19 cellular contexts compared by ENCODE assay signal in genomic region chr2:52260904-52261303, GRCh38.
DNase-seq lines count a peak whose midpoint lies in the region; ATAC-seq, FAIRE-seq and TF ChIP-seq lines count a peak whose summit lies in the region.
"Had no signal": no experiment of that assay in that cellular context is flagged by ENCODE, and none has a peak within 500 bp of the region (broad histone marks: within the 10 kb centered on the region; RNA-seq: fewer than 3 reads in every experiment).

No MANE protein-coding gene starts in this region.

- H3K4me1 ChIP-seq in GM23338 (ENCODE audit: insufficient read depth) (peaks cover 24% of the 10 kb centered on the region; the same call in 1 of the 2 replicates), H1 (replicated peaks in 1 of 4; ENCODE audit: control insufficient read depth in 3 of 4, insufficient read depth in 4 of 4, low read length in 3 of 4) (0 out of 7 replicates have a peak, but pooled peaks cover 0 to 3% (median 0%) of the 10 kb centered on the region in 4 experiments), mesenchymal stem cell (ENCODE audit: control insufficient read depth, insufficient read depth, low read depth, low read length) (no peaks in the 10 kb centered on the region)
- H3K4me1 ChIP-seq: BLaER1, SJSA1 had no signal

- TF ChIP-seq RAD21 in H1 (IDR thresholded peaks at IDR 0.05 in 1 of 2, conservative IDR thresholded peaks at IDR 0.05 in 1 of 2; ENCODE audit: low read depth in 2 of 2, low read length in 2 of 2), result no peak

- H3K23ac ChIP-seq in H1 (ENCODE audit: insufficient read length) (peak overlapping the region; percentile 47), mesenchymal stem cell (ENCODE audit: low read length in 2 of 2) (no peak overlapping the region)

- H4K20me1 ChIP-seq in GM23338 (replicated peaks; ENCODE audit: insufficient read depth) (no peaks in the 10 kb centered on the region), H1 (replicated peaks in 1 of 2; ENCODE audit: control insufficient read depth in 1 of 2, insufficient read depth in 2 of 2, low read length in 2 of 2) (no peaks in the 10 kb centered on the region)
- H4K20me1 ChIP-seq: BLaER1 had no signal

- H2BK120ac ChIP-seq in H1 (replicated peaks; ENCODE audit: low read depth, low read length) (peak overlapping the region; percentile 72), mesenchymal stem cell (ENCODE audit: low read depth, low read length) (no peak overlapping the region)

- no peak for FAIRE-seq in H1 (lab: Jason Lieb, UNC)
- FAIRE-seq: GM12891, HTR-8/SVneo had no signal

- H3K4me1 Mint-ChIP-seq in GM23338 (peaks cover 12% of the 10 kb centered on the region), T-helper 17 cell (no peaks in the 10 kb centered on the region)

- H3K79me1 ChIP-seq in H1 (ENCODE audit: low read depth, low read length) (no peaks in the 10 kb centered on the region), mesenchymal stem cell (replicated peaks; ENCODE audit: low read length, poor library complexity, severe bottlenecking) (no peaks in the 10 kb centered on the region)

- H2BK20ac ChIP-seq in H1 (ENCODE audit: low read length), result no peak overlapping the region

- 88% methylated on average over 1 of the region's 1 CpG; no CpG with 5 or more reads in 1 of the 2 experiments for WGBS in H1 (ENCODE audit: extremely low coverage in 1 of 2, insufficient coverage in 1 of 2, insufficient read length in 1 of 2, insufficient replicate concordance in 2 of 2, low coverage in 1 of 2, low lambda C conversion rate in 2 of 2, missing lambda C conversion rate in 1 of 2), 2 experiments
- no CpG with 5 or more reads among the region's 1 CpG for WGBS in mesenchymal stem cell

- no peak overlapping the region for H3K56ac ChIP-seq in H1 (replicated peaks; ENCODE audit: insufficient read length, low read depth, low read length)

- no peak for ATAC-seq in GM23338
- ATAC-seq in T-helper 17 cell, result no peak
- ATAC-seq in GM19351 (IDR thresholded peaks at IDR 0.05; ENCODE audit: unreplicated experiment), result no peak

- H3K9me3 Mint-ChIP-seq in GM23338, result peaks cover 7% of the 10 kb centered on the region
- H3K9me3 Mint-ChIP-seq: neural crest cell had no signal

- no peak overlapping the region for H3K4ac ChIP-seq in H1 (replicated peaks; ENCODE audit: insufficient read length, low read depth, low read length)
- peak overlapping the region in 1 of 2 experiments; percentile 51 for H3K4ac ChIP-seq in mesenchymal stem cell (ENCODE audit: low read depth in 1 of 2, low read length in 2 of 2)

- H3K18ac ChIP-seq in H1 (ENCODE audit: extremely low read depth, low read length) (no peak overlapping the region; the same call in 1 of the 2 replicates), mesenchymal stem cell (ENCODE audit: low read depth in 1 of 2, low read length in 2 of 2) (no peak overlapping the region)

- 0 out of 2 replicates have a peak overlapping the region, but pooled peaks have one; percentile 27 for H2BK12ac ChIP-seq in H1 (ENCODE audit: low read depth, low read length)
- H2BK12ac ChIP-seq in mesenchymal stem cell (ENCODE audit: low read length in 2 of 2), result no peak overlapping the region

- H4K91ac ChIP-seq in H1 (replicated peaks; ENCODE audit: insufficient read length, low read length) (no peak overlapping the region), mesenchymal stem cell (ENCODE audit: low read length) (no peak overlapping the region)

- no peaks in the 10 kb centered on the region for H3K23me2 ChIP-seq in H1 (ENCODE audit: low read depth, low read length)

- no peak for DNase-seq in GM23338 (ENCODE audit: low spot score)
- peak; percentile 74 for DNase-seq in NCI-H1105 treated with DMSO at 0.1 percent for 48 hours (lab: John Stamatoyannopoulos, UW)
- no peak for DNase-seq in H1 (ENCODE audit: low read depth in 1 of 2, low spot score in 2 of 2)
- DNase-seq in mesenchymal stem cell, result peak; percentile 55
- DNase-seq in T-helper 17 cell, result no peak
- DNase-seq in putamen (ENCODE audit: low spot score), result no peak
- DNase-seq: activated effector memory CD4-positive, alpha-beta T cell treated with Interleukin-2 at 50 U/mL for 16 hours; amniotic stem cell; cerebellar nuclear complex; effector memory CD4-positive, alpha-beta T cell; GF-D8; NCI-H526 had no signal

- POLR2A ChIA-PET in H1 (lab: Charles Lee; ENCODE audit: partially characterized antibody), result interaction anchor here (0.5 kb wide), 1 partner anchor 170 kb away, joined by 5 read pairs; no protein-coding TSS in a partner anchor

- H3K9me2 ChIP-seq in GM23338 (ENCODE audit: insufficient read depth), result no peaks in the 10 kb centered on the region

- H2AK5ac ChIP-seq in H1 (ENCODE audit: low read depth, low read length) (no peak overlapping the region), mesenchymal stem cell (ENCODE audit: low read length, severe bottlenecking) (no peak overlapping the region)

- H4K8ac ChIP-seq in H1 (ENCODE audit: extremely low read depth, insufficient read depth, low read length) (no peak overlapping the region), mesenchymal stem cell (ENCODE audit: low read length) (no peak overlapping the region)

- CTCF ChIA-PET in H1 (lab: Charles Lee; ENCODE audit: partially characterized antibody), result no interaction called here

- peak overlapping the region; percentile 45; the same call in 1 of the 2 replicates for H2AFZ ChIP-seq in GM23338
- peak overlapping the region; percentile 73; the same call in 1 of the 2 replicates for H2AFZ ChIP-seq in H1 (ENCODE audit: low read length)
- no peak overlapping the region for H2AFZ ChIP-seq in mesenchymal stem cell (ENCODE audit: low read depth, low read length)

- H3K4me3 ChIP-seq in GM23338, result peak overlapping the region; percentile 27
- H3K4me3 ChIP-seq in H1 (ENCODE audit: extremely low read depth in 1 of 4, insufficient read depth in 2 of 4, low read depth in 3 of 4, low read length in 4 of 4), result no peak overlapping the region
- H3K4me3 ChIP-seq in mesenchymal stem cell (ENCODE audit: insufficient read depth in 1 of 2, low read depth in 1 of 2, low read length in 2 of 2), result no peak overlapping the region
- H3K4me3 ChIP-seq: BLaER1, SJSA1 had no signal

- H3K4me3 Mint-ChIP-seq in GM23338 (no peak overlapping the region), T-helper 17 cell (no peak overlapping the region)
- H3K4me3 Mint-ChIP-seq: mesothelial cell of epicardium, neural crest cell had no signal

- no peaks in the 10 kb centered on the region for H3K27me3 ChIP-seq in GM23338 (ENCODE audit: insufficient read depth)
- no peaks in the 10 kb centered on the region for H3K27me3 ChIP-seq in H1 (replicated peaks in 1 of 4; ENCODE audit: control insufficient read depth in 3 of 4, extremely low read depth in 1 of 4, insufficient read depth in 3 of 4, low read length in 3 of 4)
- H3K27me3 ChIP-seq in mesenchymal stem cell (ENCODE audit: control insufficient read depth in 1 of 2, insufficient read depth in 1 of 2, low read length in 2 of 2), result no peaks in the 10 kb centered on the region
- H3K27me3 ChIP-seq: BLaER1, SJSA1 had no signal

- H3K9me3 ChIP-seq in H1 (ENCODE audit: insufficient read depth in 2 of 2, low read depth in 1 of 2, low read length in 1 of 2) (no peaks in the 10 kb centered on the region; a peak in 1 of 4 replicates), mesenchymal stem cell (ENCODE audit: control insufficient read depth, low read length) (no peaks in the 10 kb centered on the region), T-helper 17 cell (ENCODE audit: control insufficient read depth, low read length, poor library complexity, severe bottlenecking) (no peaks in the 10 kb centered on the region)
- H3K9me3 ChIP-seq: BLaER1 had no signal

- peak overlapping the region; percentile 53 for H3K27ac ChIP-seq in GM23338 (ENCODE audit: low read depth)
- no peak overlapping the region for H3K27ac ChIP-seq in H1 (ENCODE audit: low read depth, low read length)
- H3K27ac ChIP-seq in mesenchymal stem cell (ENCODE audit: low read length, poor library complexity, severe bottlenecking), result no peak overlapping the region
- H3K27ac ChIP-seq: BLaER1, SJSA1 had no signal

- H3K14ac ChIP-seq in H1 (ENCODE audit: insufficient read length) (no peak overlapping the region), mesenchymal stem cell (ENCODE audit: low read length in 2 of 2) (no peak overlapping the region)

- peak overlapping the region; percentile 59; the same call in 1 of the 2 replicates for H3K27ac Mint-ChIP-seq in GM23338
- H3K27ac Mint-ChIP-seq in T-helper 17 cell, result no peak overlapping the region
- H3K27ac Mint-ChIP-seq: mesothelial cell of epicardium had no signal

- H3K4me2 ChIP-seq in GM23338 (peak overlapping the region; percentile 52), H1 (ENCODE audit: insufficient read depth in 1 of 2, low read depth in 2 of 2, low read length in 2 of 2) (no peak overlapping the region), mesenchymal stem cell (ENCODE audit: low read length, poor library complexity, severe bottlenecking) (no peak overlapping the region)
- H3K4me2 ChIP-seq: BLaER1 had no signal

- no peaks in the 10 kb centered on the region for H3F3A ChIP-seq in GM23338 (replicated peaks; ENCODE audit: low read depth)

- H3K9ac ChIP-seq in H1 (replicated peaks in 1 of 4; ENCODE audit: extremely low read depth in 1 of 4, low read depth in 3 of 4, low read length in 3 of 4) (no peak overlapping the region), mesenchymal stem cell (ENCODE audit: low read length) (no peak overlapping the region)
- H3K9ac ChIP-seq: BLaER1 had no signal

- no peak overlapping the region for H4K5ac ChIP-seq in H1 (ENCODE audit: insufficient read length, low read depth, low read length)

- H2BK15ac ChIP-seq in H1 (ENCODE audit: low read length) (no peak overlapping the region), mesenchymal stem cell (ENCODE audit: low read depth, poor library complexity, severe bottlenecking) (no peak overlapping the region)

- H3K79me2 ChIP-seq in GM23338 (replicated peaks; ENCODE audit: insufficient read depth) (no peaks in the 10 kb centered on the region), H1 (ENCODE audit: control insufficient read depth in 1 of 2, insufficient read depth in 2 of 2, low read length in 2 of 2) (no peaks in the 10 kb centered on the region)

- no peak for TF ChIP-seq CTCF in GM23338 (conservative IDR thresholded peaks at IDR 0.05; ENCODE audit: low read depth in 2 of 2)
- TF ChIP-seq CTCF in H1 (IDR thresholded peaks at IDR 0.05; ENCODE audit: control extremely low read depth in 1 of 3, insufficient read depth in 1 of 3, low read depth in 1 of 3, low read length in 3 of 3), result no peak

- H2BK5ac ChIP-seq in H1 (ENCODE audit: low read depth, low read length), result no peak overlapping the region
- H2BK5ac ChIP-seq in mesenchymal stem cell (ENCODE audit: low read depth, low read length, poor library complexity, severe bottlenecking), result no peak overlapping the region

- TF ChIP-seq EP300 in H1 (IDR thresholded peaks at IDR 0.05; ENCODE audit: borderline replicate concordance in 1 of 2, low read depth in 2 of 2, low read length in 2 of 2), result no peak

- TF ChIP-seq POLR2A in H1 (IDR thresholded peaks at IDR 0.05; ENCODE audit: control extremely low read depth in 1 of 2, low read depth in 2 of 2, low read length in 2 of 2), result no peak

- no peaks in the 10 kb centered on the region for H3K27me3 Mint-ChIP-seq in GM23338 (ENCODE audit: insufficient read depth, low read depth, poor library complexity)
- no peaks in the 10 kb centered on the region for H3K27me3 Mint-ChIP-seq in T-helper 17 cell

- H3K36me3 ChIP-seq in GM23338 (ENCODE audit: insufficient read depth) (no peaks in the 10 kb centered on the region), H1 (ENCODE audit: control insufficient read depth in 2 of 4, insufficient read depth in 4 of 4, low read length in 3 of 4) (no peaks in the 10 kb centered on the region), mesenchymal stem cell (ENCODE audit: control insufficient read depth in 1 of 2, insufficient read depth in 2 of 2, low read depth in 1 of 2, low read length in 2 of 2) (no peaks in the 10 kb centered on the region)
- H3K36me3 ChIP-seq: BLaER1, SJSA1 had no signal

- peaks cover 7% of the 10 kb centered on the region for H3K36me3 Mint-ChIP-seq in GM23338 (ENCODE audit: low read depth)
- no peaks in the 10 kb centered on the region for H3K36me3 Mint-ChIP-seq in T-helper 17 cell (ENCODE audit: low read depth)
- H3K36me3 Mint-ChIP-seq: mesothelial cell of epicardium had no signal

Comparison
In these comparisons a context has a peak if more than half of its experiments do, and no peak if none do; other contexts are left out.
1. DNase-seq: peak in NCI-H1105 treated with DMSO at 0.1 percent for 48 hours (single experiment) and mesenchymal stem cell (single experiment); none in GM23338 (single experiment), H1 (0 of 2), T-helper 17 cell (0 of 3) and putamen (single experiment).